22 cellular contexts compared by ENCODE assay signal in genomic region chr22:43356881-43357280, GRCh38. TPM values are rescaled to one million over a fixed set of nuclear protein-coding genes. Genes with fewer than 3 reads are reported as not detected.
"Had no signal": no experiment of that assay in that cellular context is flagged by ENCODE, and none has a peak within 500 bp of the region (broad histone marks: within the 10 kb centered on the region; RNA-seq: fewer than 3 reads in every experiment).

No MANE protein-coding gene starts in this region.

- ATAC-seq: activated CD4-positive, alpha-beta T cell treated with anti-CD3 and anti-CD28 coated beads for 36 hours; activated CD8-positive, alpha-beta T cell treated with anti-CD3 and anti-CD28 coated beads for 36 hours had no signal

- DNase-seq: activated CD4-positive, alpha-beta T cell treated with anti-CD3 and anti-CD28 coated beads for 36 hours; activated CD8-positive, alpha-beta memory T cell treated with anti-CD3 and anti-CD28 coated beads, Interleukin-2, amount 50 U/mL, for 4 hours; activated CD8-positive, alpha-beta T cell treated with anti-CD3 and anti-CD28 coated beads for 36 hours; activated gamma-delta T cell; activated naive CD4-positive, alpha-beta T cell treated with anti-CD3 and anti-CD28 coated beads for 36 hours; brain microvascular endothelial cell; caudate nucleus; Kasumi-1; KBM-7; NCI-H1092; NCI-H1417; NCI-H2029; NCI-H2107; NCI-H510A treated with DMSO at 0.1 percent for 48 hours; Peyer's patch; Right ventricle myocardium superior; SJCRH30; SK-N-SH; T-helper 1 cell had no signal

- H3K36me3 ChIP-seq: brain microvascular endothelial cell, Peyer's patch, SJCRH30 had no signal

- H3K9me3 ChIP-seq: Peyer's patch, SJCRH30, SK-N-SH had no signal

- H3K4me1 ChIP-seq: Peyer's patch, SJCRH30 had no signal

- H3K27ac ChIP-seq: brain microvascular endothelial cell, Peyer's patch, RWPE1, SJCRH30, VCaP had no signal

- H3K4me3 ChIP-seq: Peyer's patch, SJCRH30 had no signal

- H3K27me3 ChIP-seq: brain microvascular endothelial cell, Peyer's patch, SJCRH30 had no signal

RNA-seq across cellular contexts. Expression of gene SCUBE1, which starts 13.7 kb away (rescaled TPM):
- total RNA-seq: activated CD4-positive, alpha-beta T cell treated with anti-CD3 and anti-CD28 coated beads for 36 hours; activated naive CD4-positive, alpha-beta T cell treated with anti-CD3 and anti-CD28 coated beads for 36 hours had no signal

RNA-seq across cellular contexts. Expression of gene MPPED1, which starts 54.9 kb away (rescaled TPM):
- total RNA-seq: activated CD4-positive, alpha-beta T cell treated with anti-CD3 and anti-CD28 coated beads for 36 hours; activated CD8-positive, alpha-beta T cell treated with anti-CD3 and anti-CD28 coated beads for 36 hours; activated naive CD4-positive, alpha-beta T cell treated with anti-CD3 and anti-CD28 coated beads for 36 hours; Peyer's patch; Right ventricle myocardium superior; SJCRH30; T-helper 2 cell treated with Interferon-gamma antibody and Interleukin-4, amounts not matched to agents 100 ng/mL and 5 ng/mL, for 36 hours had no signal
